Comparison of ENCODE assay signal across 27 cellular contexts in the genomic region with DNA sequence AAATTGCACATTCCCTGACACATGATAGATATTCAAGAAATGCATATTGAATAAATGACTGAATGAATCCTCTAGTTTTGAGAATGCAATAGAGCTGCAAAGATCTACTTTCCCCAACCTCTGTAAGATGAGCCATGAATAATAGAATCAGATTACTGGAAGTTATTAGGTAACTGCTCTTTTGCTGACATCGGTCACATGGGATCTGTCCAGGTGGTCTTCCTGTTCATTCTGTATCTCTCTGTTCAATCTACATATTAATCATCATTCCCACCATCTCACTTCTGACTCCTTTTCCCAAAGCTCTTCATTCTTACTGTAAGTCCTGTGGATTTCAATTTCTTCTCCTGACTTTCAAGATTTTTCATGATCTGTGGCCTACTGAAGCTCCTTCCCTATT.
"Had no signal": no experiment of that assay in that cellular context is flagged by ENCODE, and none has a peak within 500 bp of the region (broad histone marks: within the 10 kb centered on the region; RNA-seq: fewer than 3 reads in every experiment).

No MANE protein-coding gene starts in this region.

- H3K4me3 ChIP-seq: adrenal gland, cardiac muscle cell had no signal

- DNase-seq: activated B cell treated with CpG ODN at 0.5 μM for 24 hours; activated CD4-positive, alpha-beta memory T cell treated with anti-CD3 and anti-CD28 coated beads for 36 hours; activated CD4-positive, alpha-beta T cell treated with anti-CD3 and anti-CD28 coated beads for 4 hours; activated CD4-positive, alpha-beta T cell treated with anti-CD3 and anti-CD28 coated beads, Interleukin-2, amount 10 ng/mL, durations not matched to agents 24 days and 14 days; activated CD4-positive, alpha-beta T cell treated with anti-CD3 and anti-CD28 coated beads, Interleukin-2, amount 50 U/mL, for 1 hour; activated CD4-positive, alpha-beta T cell treated with anti-CD3 and anti-CD28 coated beads, Interleukin-2, amount 50 U/mL, for 4 hours; activated CD4-positive, CD25-positive, alpha-beta regulatory T cell treated with anti-CD3 and anti-CD28 coated beads, Interleukin-2, amount 50 U/mL, for 72 hours; activated CD8-positive, alpha-beta memory T cell treated with anti-CD3 and anti-CD28 coated beads, Interleukin-2, amount 50 U/mL, for 4 hours; activated CD8-positive, alpha-beta T cell treated with anti-CD3 and anti-CD28 coated beads for 36 hours; activated effector memory CD4-positive, alpha-beta T cell treated with anti-CD3 and anti-CD28 coated beads, Interleukin-2, amount 50 U/mL, for 16 hours; activated gamma-delta T cell treated with Interleukin-2 at 50 U/mL for 16 hours; activated naive CD4-positive, alpha-beta T cell; activated naive CD4-positive, alpha-beta T cell treated with anti-CD3 and anti-CD28 coated beads for 36 hours; activated naive CD4-positive, alpha-beta T cell treated with anti-CD3 and anti-CD28 coated beads, Interleukin-2, amount 50 U/mL, for 16 hours; activated naive CD8-positive, alpha-beta T cell treated with anti-CD3 and anti-CD28 coated beads for 36 hours; activated T-cell treated with anti-CD3 and anti-CD28 coated beads for 4 hours; activated T-cell treated with anti-CD3 and anti-CD28 coated beads, Interleukin-2, amount 50 U/mL, for 1 hour; activated T-cell treated with anti-CD3 and anti-CD28 coated beads, Interleukin-2, amount 50 U/mL, for 4 hours; activated T-cell treated with anti-CD3 and anti-CD28 coated beads, Interleukin-2, amount 50 U/mL, for 72 hours; adrenal gland; amniotic stem cell; aorta; central memory CD4-positive, alpha-beta T cell; T-helper 1 cell; T-helper 2 cell; T-helper 9 cell had no signal
